Comparison of ENCODE assay signal across 1 cellular context in the genomic region with DNA sequence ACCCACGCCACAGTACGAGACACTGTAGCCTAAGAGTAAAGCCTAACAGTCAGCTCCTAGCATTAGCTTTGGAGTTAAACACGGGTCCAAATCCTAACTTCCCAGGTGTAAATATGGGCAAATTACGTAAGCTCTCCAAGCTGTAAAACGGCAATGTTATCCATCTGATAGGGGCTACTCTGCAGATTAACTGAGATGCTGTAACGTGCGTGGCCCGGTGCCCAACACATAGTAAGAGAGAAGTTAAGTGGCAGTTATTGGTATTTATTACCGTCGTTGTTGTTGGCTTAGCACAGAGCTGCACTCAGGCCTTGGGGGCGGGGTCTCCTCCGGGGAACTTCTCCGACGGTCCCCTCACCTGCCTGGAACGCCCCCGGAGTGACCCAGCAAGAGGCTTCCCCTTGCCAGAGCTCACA.
TF ChIP-seq lines count a peak whose summit lies in the region.

No MANE protein-coding gene starts in this region.

TF ChIP-seq in H1, 55 proteins besides CTCF, POLR2A, EP300 and RAD21:
- no peak for TF ChIP-seq SIX5 (IDR thresholded peaks at IDR 0.05; ENCODE audit: low read depth, low read length)
- 0 out of 2 replicates have a peak, but pooled peaks have one; percentile 4 for TF ChIP-seq KDM5A (IDR thresholded peaks at IDR 0.05; ENCODE audit: low read length)
- TF ChIP-seq KDM4A (IDR thresholded peaks at IDR 0.05; ENCODE audit: low read depth, low read length, severe bottlenecking): peak; percentile 47
TF ChIP-seq in H1: peak in this region for 2.
